1 cellular context compared by ENCODE assay signal in the genomic region with DNA sequence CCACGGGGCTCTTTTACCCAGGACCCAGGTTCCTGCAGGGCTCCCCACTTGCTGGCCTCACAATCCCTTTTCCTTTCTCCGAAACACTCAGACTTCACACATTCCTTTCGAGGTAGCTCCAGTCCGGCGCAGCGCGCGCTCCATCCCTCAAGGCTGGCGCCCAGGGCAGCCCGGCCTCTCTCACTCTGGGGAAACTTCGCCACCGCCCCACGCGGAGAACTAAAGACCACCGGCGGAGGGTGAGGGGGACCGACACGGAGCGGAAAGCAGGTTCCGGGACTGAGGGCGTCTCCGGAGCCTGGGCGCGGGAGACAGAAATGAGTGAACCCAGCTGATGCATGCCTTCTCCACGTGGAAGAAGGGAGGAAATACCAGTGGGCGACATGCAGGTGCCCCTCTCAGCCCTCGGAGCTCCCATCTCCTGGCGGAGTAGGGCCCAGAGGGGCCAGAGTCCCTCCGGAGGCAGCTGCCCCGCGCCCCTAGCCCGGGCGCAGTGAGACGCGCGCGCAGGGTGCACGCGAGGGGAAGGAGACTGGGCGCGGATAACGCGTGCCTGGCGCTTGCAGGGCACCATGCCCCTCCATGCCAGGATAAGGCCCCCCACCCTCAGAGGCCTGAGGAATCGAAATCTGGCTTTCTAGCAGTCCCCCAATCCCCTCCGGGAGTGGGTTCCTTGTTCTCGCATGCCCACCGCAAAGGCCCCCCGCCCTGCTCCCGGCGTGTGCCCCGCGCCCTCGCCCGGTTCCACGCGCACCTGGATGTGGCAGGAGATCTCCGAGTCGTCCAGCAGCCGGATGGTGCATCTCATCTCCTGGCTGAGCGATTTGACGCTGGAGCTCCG.
A peak's percentile ranks its signal among the peaks of the same experiment; 100 is the strongest.
TF ChIP-seq lines count a peak whose summit lies in the region.

No MANE protein-coding gene starts in this region.

TF ChIP-seq in H1, 55 proteins besides CTCF, POLR2A, EP300 and RAD21:
- TF ChIP-seq, protein P1, sequence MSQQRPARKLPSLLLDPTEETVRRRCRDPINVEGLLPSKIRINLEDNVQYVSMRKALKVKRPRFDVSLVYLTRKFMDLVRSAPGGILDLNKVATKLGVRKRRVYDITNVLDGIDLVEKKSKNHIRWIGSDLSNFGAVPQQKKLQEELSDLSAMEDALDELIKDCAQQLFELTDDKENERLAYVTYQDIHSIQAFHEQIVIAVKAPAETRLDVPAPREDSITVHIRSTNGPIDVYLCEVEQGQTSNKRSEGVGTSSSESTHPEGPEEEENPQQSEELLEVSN (IDR thresholded peaks at IDR 0.05): peak; percentile 81
- TF ChIP-seq SUZ12 (IDR thresholded peaks at IDR 0.05; ENCODE audit: low read length) (peak; percentile 71; the same call in 1 of the 2 replicates), YY1 (IDR thresholded peaks at IDR 0.05; ENCODE audit: low read depth, low read length) (no peak), CTBP2 (IDR thresholded peaks at IDR 0.05; ENCODE audit: borderline replicate concordance, insufficient read depth, insufficient read length, low read length) (peak; percentile 32), KDM4A (IDR thresholded peaks at IDR 0.05; ENCODE audit: low read depth, low read length, severe bottlenecking) (peak; percentile 72), SP2 (IDR thresholded peaks at IDR 0.05; ENCODE audit: low read length) (no peak), EZH2 (IDR thresholded peaks at IDR 0.05; ENCODE audit: low read depth, low read length, severe bottlenecking) (peak; percentile 77), ASH2L (IDR thresholded peaks at IDR 0.05; ENCODE audit: low read length) (no peak)
- TF ChIP-seq, protein P2, sequence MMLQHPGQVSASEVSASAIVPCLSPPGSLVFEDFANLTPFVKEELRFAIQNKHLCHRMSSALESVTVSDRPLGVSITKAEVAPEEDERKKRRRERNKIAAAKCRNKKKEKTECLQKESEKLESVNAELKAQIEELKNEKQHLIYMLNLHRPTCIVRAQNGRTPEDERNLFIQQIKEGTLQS (IDR thresholded peaks at IDR 0.05; ENCODE audit: insufficient read depth, low read depth, low read length): no peak
- TF ChIP-seq, protein P3, sequence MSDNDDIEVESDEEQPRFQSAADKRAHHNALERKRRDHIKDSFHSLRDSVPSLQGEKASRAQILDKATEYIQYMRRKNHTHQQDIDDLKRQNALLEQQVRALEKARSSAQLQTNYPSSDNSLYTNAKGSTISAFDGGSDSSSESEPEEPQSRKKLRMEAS (IDR thresholded peaks at IDR 0.05): peak; percentile 71
TF ChIP-seq in H1: peak in this region for 6.
